ENCODE assay signal across 10 cellular contexts in the genomic region with DNA sequence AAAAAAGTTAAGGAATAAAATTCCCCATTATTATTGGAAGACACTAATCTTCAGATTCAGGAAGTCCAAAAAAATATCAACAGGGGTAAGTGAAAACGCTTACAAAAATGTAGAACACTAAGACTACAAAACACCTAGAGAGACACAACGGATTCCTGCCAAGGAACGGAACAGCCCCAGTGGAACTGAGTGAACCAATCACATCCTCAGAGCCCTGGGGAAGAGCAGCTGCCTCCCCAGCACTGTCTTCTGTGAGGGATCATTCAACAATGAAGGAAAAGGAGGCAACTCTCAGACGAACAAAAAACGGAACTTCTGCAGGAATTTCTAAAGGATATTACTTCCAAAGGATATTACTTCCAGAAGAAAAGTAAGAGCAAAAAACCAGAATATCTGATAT.
A peak's percentile ranks its signal among the peaks of the same experiment; 100 is the strongest.
DNase-seq lines count a peak whose midpoint lies in the region; ATAC-seq and TF ChIP-seq lines count a peak whose summit lies in the region.
"Had no signal": no experiment of that assay in that cellular context is flagged by ENCODE, and none has a peak within 500 bp of the region (broad histone marks: within the 10 kb centered on the region; RNA-seq: fewer than 3 reads in every experiment).

No MANE protein-coding gene starts in this region.

- H3K79me2 ChIP-seq in ACC112 (ENCODE audit: control insufficient read depth, insufficient read depth, low read length, unreplicated experiment) (peaks cover 9% of the 10 kb centered on the region), OCI-LY3 (ENCODE audit: low read length) (no peaks in the 10 kb centered on the region)

- H3K4me3 ChIP-seq in ACC112 (ENCODE audit: low read depth, low read length) (peak overlapping the region; percentile 65), OCI-LY3 (ENCODE audit: low read length) (peak overlapping the region; percentile 66)
- H3K4me3 ChIP-seq in effector memory CD4-positive, alpha-beta T cell (ENCODE audit: insufficient read depth, low read depth, low read length, poor library complexity, severe bottlenecking), result peak overlapping the region; percentile 31

- no peaks in the 10 kb centered on the region for H3K36me3 Mint-ChIP-seq in natural killer cell treated with Interleukin-12 subunit alpha and Interleukin-12 subunit beta and Interleukin-15 and Interleukin-18, amount 100 ng/mL, for 72 hours

- H3K4me3 Mint-ChIP-seq in natural killer cell treated with Interleukin-12 subunit alpha and Interleukin-12 subunit beta and Interleukin-15 and Interleukin-18, amount 100 ng/mL, for 72 hours, result peak overlapping the region; percentile 77

- H3K27ac ChIP-seq in ACC112 (ENCODE audit: low read depth, low read length) (peak overlapping the region; percentile 37; the same call in 1 of the 2 replicates), OCI-LY3 (ENCODE audit: low read length) (no peak overlapping the region)
- peak overlapping the region; percentile 46 for H3K27ac ChIP-seq in effector memory CD4-positive, alpha-beta T cell (ENCODE audit: insufficient read depth, low read length, poor library complexity, severe bottlenecking)

- peak overlapping the region; percentile 79 to 94 for H3K27ac Mint-ChIP-seq in natural killer cell treated with Interleukin-12 subunit alpha and Interleukin-12 subunit beta and Interleukin-15 and Interleukin-18, amount 100 ng/mL, for 72 hours

- DNase-seq in effector memory CD4-positive, alpha-beta T cell, result no peak
- DNase-seq in natural killer cell treated with Interleukin-12 subunit alpha and Interleukin-12 subunit beta and Interleukin-15 and Interleukin-18, amount 100 ng/mL, for 72 hours (ENCODE audit: low spot score), result no peak
- no peak for DNase-seq in mucosa of gallbladder (ENCODE audit: low spot score)
- no peak for DNase-seq in NCI-H774 (lab: John Stamatoyannopoulos, UW)
- DNase-seq in stimulated activated CD4-positive, alpha-beta T cell treated with anti-CD3 and anti-CD28 coated beads, Interleukin-12 subunit alpha, Interleukin-12 subunit beta, amount 100 ng/mL, for 4 hours, result no peak
- DNase-seq: DMS153, SW 1271 had no signal

- peak overlapping the region; percentile 74 for H3K4me2 ChIP-seq in OCI-LY3 (ENCODE audit: low read length)

- H4K20me1 ChIP-seq in OCI-LY3 (ENCODE audit: insufficient read depth, low read length), result peaks cover 15% of the 10 kb centered on the region; the same call in 1 of the 2 replicates

- H3K4me1 ChIP-seq in ACC112 (ENCODE audit: control insufficient read depth, insufficient read depth, low read length, unreplicated experiment) (peaks cover 30% of the 10 kb centered on the region), OCI-LY3 (ENCODE audit: low read length) (peaks cover 18% of the 10 kb centered on the region)
- H3K4me1 ChIP-seq in effector memory CD4-positive, alpha-beta T cell (ENCODE audit: control insufficient read depth, insufficient read depth, low read length, poor library complexity, severe bottlenecking), result peaks cover 32% of the 10 kb centered on the region

- H3K9ac ChIP-seq in OCI-LY3 (ENCODE audit: low read length), result no peak overlapping the region

- peak overlapping the region; percentile 28 for H2AFZ ChIP-seq in ACC112 (ENCODE audit: low read length, unreplicated experiment)
- no peak overlapping the region for H2AFZ ChIP-seq in OCI-LY3 (ENCODE audit: low read depth, low read length)

- H3K9me3 ChIP-seq in OCI-LY3 (ENCODE audit: insufficient read depth, low read length), result no peaks in the 10 kb centered on the region
- no peaks in the 10 kb centered on the region for H3K9me3 ChIP-seq in effector memory CD4-positive, alpha-beta T cell (ENCODE audit: control insufficient read depth, low read length)

- ATAC-seq in natural killer cell treated with Interleukin-12 subunit alpha and Interleukin-12 subunit beta and Interleukin-15 and Interleukin-18, amount 100 ng/mL, for 72 hours, result no peak
- no peak for ATAC-seq in GM21825 (IDR thresholded peaks at IDR 0.05; ENCODE audit: unreplicated experiment)

- no peaks in the 10 kb centered on the region for H3K27me3 Mint-ChIP-seq in natural killer cell treated with Interleukin-12 subunit alpha and Interleukin-12 subunit beta and Interleukin-15 and Interleukin-18, amount 100 ng/mL, for 72 hours

- H3K9me3 Mint-ChIP-seq in natural killer cell treated with Interleukin-12 subunit alpha and Interleukin-12 subunit beta and Interleukin-15 and Interleukin-18, amount 100 ng/mL, for 72 hours, result no peaks in the 10 kb centered on the region

- H3K36me3 ChIP-seq in ACC112 (ENCODE audit: insufficient read depth, low read length), result peaks cover 14% of the 10 kb centered on the region
- H3K36me3 ChIP-seq in OCI-LY3 (replicated peaks; ENCODE audit: low read depth, low read length), result peaks cover 4% of the 10 kb centered on the region
- H3K36me3 ChIP-seq in effector memory CD4-positive, alpha-beta T cell (ENCODE audit: control insufficient read depth, insufficient read depth, low read length), result no peaks in the 10 kb centered on the region

- TF ChIP-seq CTCF in OCI-LY3 (IDR thresholded peaks at IDR 0.05; ENCODE audit: low read depth, low read length), result no peak

- H3K27me3 ChIP-seq in ACC112 (ENCODE audit: insufficient read depth, low read length) (no peaks in the 10 kb centered on the region), OCI-LY3 (ENCODE audit: low read depth, low read length) (peaks cover 8% of the 10 kb centered on the region; the same call in 1 of the 2 replicates)
- no peaks in the 10 kb centered on the region for H3K27me3 ChIP-seq in effector memory CD4-positive, alpha-beta T cell (replicated peaks; ENCODE audit: control insufficient read depth, insufficient read depth, low read length, poor library complexity, severe bottlenecking)

- peaks cover 63 to 65% of the 10 kb centered on the region in 2 donors for H3K4me1 Mint-ChIP-seq in natural killer cell treated with Interleukin-12 subunit alpha and Interleukin-12 subunit beta and Interleukin-15 and Interleukin-18, amount 100 ng/mL, for 72 hours (ENCODE audit: low read depth in 2 of 2)
